In genomic region chr1:30765610-30766434, GRCh38 we compare ENCODE assay signal across 19 cellular contexts. TPM values are rescaled to one million over a fixed set of nuclear protein-coding genes. Genes with fewer than 3 reads are reported as not detected.
DNase-seq lines count a peak whose midpoint lies in the region; ATAC-seq, FAIRE-seq and TF ChIP-seq lines count a peak whose summit lies in the region.
"Had no signal": no experiment of that assay in that cellular context is flagged by ENCODE, and none has a peak within 500 bp of the region (broad histone marks: within the 10 kb centered on the region; RNA-seq: fewer than 3 reads in every experiment).

No MANE protein-coding gene starts in this region.

- intact Hi-C loops in activated T-helper 1 cell treated with anti-CD3 and anti-CD28 coated beads, Interleukin-12 subunit alpha, Interleukin-12 subunit beta, Interleukin-2, Interleukin-4 antibody, amounts not matched to agents 30 ng/mL and 10 ng/mL and 1 ng/mL, durations not matched to agents 14 hours and 24 hours and 36 hours (cut with micrococcal nuclease), result no loop called here
- intact Hi-C loops in psoas muscle (cut with DNase I), result no loop called here

- no peak for DNase-seq in activated CD8-positive, alpha-beta memory T cell treated with anti-CD3 and anti-CD28 coated beads, Interleukin-2, amount 10 ng/mL, durations not matched to agents 7 days and 5 days
- DNase-seq in activated CD8-positive, alpha-beta memory T cell treated with anti-CD3 and anti-CD28 coated beads for 24 hours, result no peak
- no peak for DNase-seq in activated T-helper 1 cell treated with anti-CD3 and anti-CD28 coated beads, Interleukin-12 subunit alpha, Interleukin-12 subunit beta, Interleukin-2, Interleukin-4 antibody, amounts not matched to agents 30 ng/mL and 10 ng/mL and 1 ng/mL, durations not matched to agents 14 hours and 24 hours and 36 hours (ENCODE audit: low spot score)
- DNase-seq in psoas muscle, result no peak
- DNase-seq in NCI-H345 (lab: John Stamatoyannopoulos, UW), result no peak
- DNase-seq in activated gamma-delta T cell treated with Interleukin-2 at 50 U/mL for 16 hours, result no peak
- no peak for DNase-seq in HTR-8/SVneo (ENCODE audit: insufficient read length, low spot score)
- DNase-seq: GF-D8, H7, left ventricle myocardium superior, naive B cell, NCI-H2107, NCI-H82 had no signal

- H3K4me3 Mint-ChIP-seq in activated CD8-positive, alpha-beta memory T cell treated with anti-CD3 and anti-CD28 coated beads, Interleukin-2, amount 10 ng/mL, durations not matched to agents 7 days and 5 days, result no peak overlapping the region
- peak overlapping the region; percentile 56 for H3K4me3 Mint-ChIP-seq in activated T-helper 1 cell treated with anti-CD3 and anti-CD28 coated beads, Interleukin-12 subunit alpha, Interleukin-12 subunit beta, Interleukin-2, Interleukin-4 antibody, amounts not matched to agents 30 ng/mL and 10 ng/mL and 1 ng/mL, durations not matched to agents 14 hours and 24 hours and 36 hours
- H3K4me3 Mint-ChIP-seq: central memory CD8-positive, alpha-beta T cell had no signal

- ATAC-seq in activated CD8-positive, alpha-beta memory T cell treated with anti-CD3 and anti-CD28 coated beads, Interleukin-2, amount 10 ng/mL, durations not matched to agents 7 days and 5 days, result peak; percentile 28
- ATAC-seq in psoas muscle, result no peak
- ATAC-seq: left ventricle myocardium superior had no signal

- CTCF ChIA-PET in activated CD8-positive, alpha-beta memory T cell treated with anti-CD3 and anti-CD28 coated beads, Interleukin-2, amount 10 ng/mL, durations not matched to agents 7 days and 5 days (lab: Charles Lee), result interaction anchor here (1.1 to 30.3 kb wide), 3 partner anchors 14 to 47 kb away, joined by 3 to 438 read pairs (median 4); no protein-coding TSS in a partner anchor

- in situ Hi-C loops in GM18951 (cut with MboI; ENCODE audit: low sequenced_read_pairs, unreplicated experiment), result no loop called here

- H3K27ac Mint-ChIP-seq in activated CD8-positive, alpha-beta memory T cell treated with anti-CD3 and anti-CD28 coated beads, Interleukin-2, amount 10 ng/mL, durations not matched to agents 7 days and 5 days, result no peak overlapping the region
- peak overlapping the region; percentile 78 for H3K27ac Mint-ChIP-seq in activated T-helper 1 cell treated with anti-CD3 and anti-CD28 coated beads, Interleukin-12 subunit alpha, Interleukin-12 subunit beta, Interleukin-2, Interleukin-4 antibody, amounts not matched to agents 30 ng/mL and 10 ng/mL and 1 ng/mL, durations not matched to agents 14 hours and 24 hours and 36 hours
- H3K27ac Mint-ChIP-seq: progenitor cell of endocrine pancreas had no signal

- 84 to 90% (median 85%) methylated on average over 14 of the region's 14 CpGs for WGBS in psoas muscle, 3 donors

- no peaks in the 10 kb centered on the region for H3K36me3 ChIP-seq in psoas muscle (ENCODE audit: insufficient read depth in 1 of 2, low read depth in 1 of 2)

- H3K27me3 Mint-ChIP-seq in activated CD8-positive, alpha-beta memory T cell treated with anti-CD3 and anti-CD28 coated beads, Interleukin-2, amount 10 ng/mL, durations not matched to agents 7 days and 5 days, result no peaks in the 10 kb centered on the region
- no peaks in the 10 kb centered on the region for H3K27me3 Mint-ChIP-seq in activated T-helper 1 cell treated with anti-CD3 and anti-CD28 coated beads, Interleukin-12 subunit alpha, Interleukin-12 subunit beta, Interleukin-2, Interleukin-4 antibody, amounts not matched to agents 30 ng/mL and 10 ng/mL and 1 ng/mL, durations not matched to agents 14 hours and 24 hours and 36 hours (ENCODE audit: insufficient read depth)
- H3K27me3 Mint-ChIP-seq: central memory CD8-positive, alpha-beta T cell; naive B cell had no signal

- FAIRE-seq in HTR-8/SVneo (lab: Jason Lieb, UNC), result no peak

- TF ChIP-seq CTCF in psoas muscle (IDR thresholded peaks at IDR 0.05), result no peak

- H3K27ac ChIP-seq in psoas muscle, result peak overlapping the region; percentile 43

- peaks cover 38% of the 10 kb centered on the region for H3K4me1 Mint-ChIP-seq in activated CD8-positive, alpha-beta memory T cell treated with anti-CD3 and anti-CD28 coated beads, Interleukin-2, amount 10 ng/mL, durations not matched to agents 7 days and 5 days
- peaks cover 57% of the 10 kb centered on the region for H3K4me1 Mint-ChIP-seq in activated T-helper 1 cell treated with anti-CD3 and anti-CD28 coated beads, Interleukin-12 subunit alpha, Interleukin-12 subunit beta, Interleukin-2, Interleukin-4 antibody, amounts not matched to agents 30 ng/mL and 10 ng/mL and 1 ng/mL, durations not matched to agents 14 hours and 24 hours and 36 hours (ENCODE audit: low read depth)

- peaks cover 10% of the 10 kb centered on the region for H3K4me1 ChIP-seq in psoas muscle

- H3K9me3 ChIP-seq in psoas muscle, result no peaks in the 10 kb centered on the region

- H3K4me3 ChIP-seq in psoas muscle, result no peak overlapping the region

- H3K9me3 Mint-ChIP-seq in activated CD8-positive, alpha-beta memory T cell treated with anti-CD3 and anti-CD28 coated beads, Interleukin-2, amount 10 ng/mL, durations not matched to agents 7 days and 5 days (ENCODE audit: low read depth), result no peaks in the 10 kb centered on the region
- H3K9me3 Mint-ChIP-seq in activated T-helper 1 cell treated with anti-CD3 and anti-CD28 coated beads, Interleukin-12 subunit alpha, Interleukin-12 subunit beta, Interleukin-2, Interleukin-4 antibody, amounts not matched to agents 30 ng/mL and 10 ng/mL and 1 ng/mL, durations not matched to agents 14 hours and 24 hours and 36 hours, result no peaks in the 10 kb centered on the region
- H3K9me3 Mint-ChIP-seq: central memory CD8-positive, alpha-beta T cell; naive B cell had no signal

- peak; percentile 29 for TF ChIP-seq POLR2A in GM18951 (IDR thresholded peaks at IDR 0.05; ENCODE audit: extremely low read depth, insufficient read depth, insufficient read length)

- no peaks in the 10 kb centered on the region for H3K36me3 Mint-ChIP-seq in activated CD8-positive, alpha-beta memory T cell treated with anti-CD3 and anti-CD28 coated beads, Interleukin-2, amount 10 ng/mL, durations not matched to agents 7 days and 5 days
- H3K36me3 Mint-ChIP-seq in activated T-helper 1 cell treated with anti-CD3 and anti-CD28 coated beads, Interleukin-12 subunit alpha, Interleukin-12 subunit beta, Interleukin-2, Interleukin-4 antibody, amounts not matched to agents 30 ng/mL and 10 ng/mL and 1 ng/mL, durations not matched to agents 14 hours and 24 hours and 36 hours (ENCODE audit: low read depth), result no peaks in the 10 kb centered on the region
- H3K36me3 Mint-ChIP-seq: naive B cell had no signal

- H3K27me3 ChIP-seq in psoas muscle (ENCODE audit: insufficient read depth in 3 of 3, low read length in 2 of 3), result no peaks in the 10 kb centered on the region

RNA-seq across cellular contexts. Expression of gene LAPTM5, which starts 8.2 kb away (rescaled TPM):
- total RNA-seq in activated CD8-positive, alpha-beta memory T cell treated with anti-CD3 and anti-CD28 coated beads, Interleukin-2, amount 10 ng/mL, durations not matched to agents 7 days and 5 days, result 100 to 1,000 TPM; 326 to 386 TPM
- 199 and 214 TPM in 2 replicates for total RNA-seq in activated T-helper 1 cell treated with anti-CD3 and anti-CD28 coated beads, Interleukin-12 subunit alpha, Interleukin-12 subunit beta, Interleukin-2, Interleukin-4 antibody, amounts not matched to agents 30 ng/mL and 10 ng/mL and 1 ng/mL, durations not matched to agents 14 hours and 24 hours and 36 hours
- 10 to 100 TPM in 3 of 4 donors, 1 to 10 TPM in 1; 8.2 to 14.4 (median 13.7) TPM for total RNA-seq in psoas muscle
- 10 to 100 TPM in 1 of 3 donors, 1 to 10 TPM in 2; 3.0 to 14.5 (median 4.3) TPM for polyA plus RNA-seq in psoas muscle
- total RNA-seq: A673, fibroblast of villous mesenchyme, progenitor cell of endocrine pancreas had no signal

RNA-seq across cellular contexts. Expression of gene MATN1, which starts 42.4 kb away (rescaled TPM):
- total RNA-seq in activated CD8-positive, alpha-beta memory T cell treated with anti-CD3 and anti-CD28 coated beads, Interleukin-2, amount 10 ng/mL, durations not matched to agents 7 days and 5 days, result under 1 TPM in 1 of 2 experiments, not detected in 1; 0.32 TPM
- 0.42 and 0.70 TPM in 2 replicates for total RNA-seq in activated T-helper 1 cell treated with anti-CD3 and anti-CD28 coated beads, Interleukin-12 subunit alpha, Interleukin-12 subunit beta, Interleukin-2, Interleukin-4 antibody, amounts not matched to agents 30 ng/mL and 10 ng/mL and 1 ng/mL, durations not matched to agents 14 hours and 24 hours and 36 hours
- total RNA-seq in psoas muscle, result not detected
- polyA plus RNA-seq in psoas muscle, result under 1 TPM; 0.03 to 0.07 (median 0.04) TPM
- total RNA-seq: A673; fibroblast of villous mesenchyme; left ventricle myocardium superior; T-helper 1 cell treated with Interleukin-12 subunit alpha and Interleukin-12 subunit beta and Interleukin-4 antibody, amounts not matched to agents 30 ng/mL and 1 ng/mL, for 36 hours had no signal

Comparison
In these comparisons a context has a peak if more than half of its experiments do, and no peak if none do; other contexts are left out.
1. RNA of gene LAPTM5, which starts 8.2 kb away (total RNA-seq): 326 to 386 TPM in activated CD8-positive, alpha-beta memory T cell treated with anti-CD3 and anti-CD28 coated beads, Interleukin-2, amount 10 ng/mL, durations not matched to agents 7 days and 5 days and 199 to 214 TPM in activated T-helper 1 cell treated with anti-CD3 and anti-CD28 coated beads, Interleukin-12 subunit alpha, Interleukin-12 subunit beta, Interleukin-2, Interleukin-4 antibody, amounts not matched to agents 30 ng/mL and 10 ng/mL and 1 ng/mL, durations not matched to agents 14 hours and 24 hours and 36 hours; 8.2 to 14.4 TPM in psoas muscle; every median in the first group is over 10 times any median in the second.